In the genomic region with DNA sequence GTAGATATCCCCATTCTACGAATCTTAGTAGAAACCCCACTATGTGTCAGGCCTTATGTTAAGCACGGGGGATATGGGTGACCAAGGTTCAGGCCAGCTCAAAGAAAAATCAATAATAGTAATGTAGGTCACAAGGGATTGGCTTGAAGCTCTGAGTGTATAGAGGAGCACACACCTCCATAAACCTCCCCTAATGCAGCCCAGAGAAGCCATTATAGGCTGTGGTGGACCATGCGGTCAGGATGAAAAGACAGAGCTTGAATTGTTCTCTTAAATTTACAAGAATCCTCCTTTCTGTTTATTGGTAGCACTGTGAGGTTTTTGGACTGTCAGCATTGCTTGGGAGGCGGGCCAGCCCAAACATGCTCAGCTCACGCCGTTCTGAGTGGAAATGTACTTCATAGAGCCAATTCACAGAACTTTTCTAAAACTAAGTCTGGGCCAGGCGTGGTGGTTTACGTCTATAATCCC, we compare ENCODE assay signal across 26 cellular contexts. TPM values are rescaled to one million over a fixed set of nuclear protein-coding genes. Genes with fewer than 3 reads are reported as not detected.
DNase-seq lines count a peak whose midpoint lies in the region; ATAC-seq and TF ChIP-seq lines count a peak whose summit lies in the region.
"Had no signal": no experiment of that assay in that cellular context is flagged by ENCODE, and none has a peak within 500 bp of the region (broad histone marks: within the 10 kb centered on the region; RNA-seq: fewer than 3 reads in every experiment).

No MANE protein-coding gene starts in this region.

- no peaks in the 10 kb centered on the region for H3K9me3 ChIP-seq in BLaER1 treated with 17β-estradiol and CSF1 and Interleukin-3, amounts not matched to agents 10 nM and 100 nM (replicated peaks in 1 of 11)
- no peaks in the 10 kb centered on the region for H3K9me3 ChIP-seq in SK-N-MC (ENCODE audit: low read depth, low read length)
- H3K9me3 ChIP-seq in ovary: no peaks in the 10 kb centered on the region

- TF ChIP-seq POLR2A in ovary (IDR thresholded peaks at IDR 0.05): no peak

- no peak overlapping the region for H3K9ac ChIP-seq in BLaER1 treated with 17β-estradiol and CSF1 and Interleukin-3, amounts not matched to agents 10 nM and 100 nM
- H3K9ac ChIP-seq in SK-N-MC (ENCODE audit: insufficient read length): no peak overlapping the region

- no peak for ATAC-seq in HG02571 (IDR thresholded peaks at IDR 0.05; ENCODE audit: unreplicated experiment)
- ATAC-seq: activated CD8-positive, alpha-beta T cell treated with anti-CD3 and anti-CD28 coated beads for 36 hours had no signal

- TF ChIP-seq EP300 in ovary (IDR thresholded peaks at IDR 0.05): no peak

- no peaks in the 10 kb centered on the region for H4K20me1 ChIP-seq in BLaER1 treated with 17β-estradiol and CSF1 and Interleukin-3, amounts not matched to agents 10 nM and 100 nM

- H3K4me3 ChIP-seq in BLaER1 treated with 17β-estradiol and CSF1 and Interleukin-3, amounts not matched to agents 10 nM and 100 nM: no peak overlapping the region
- H3K4me3 ChIP-seq in SK-N-MC (no peak overlapping the region), ovary (no peak overlapping the region)
- H3K4me3 ChIP-seq: PC-9 had no signal

- intact Hi-C loops in ovary (cut with DNase I): no loop called here

- no peak overlapping the region for H3K27ac ChIP-seq in BLaER1 treated with 17β-estradiol and CSF1 and Interleukin-3, amounts not matched to agents 10 nM and 100 nM
- H3K27ac ChIP-seq in SK-N-MC (peak overlapping the region; percentile 77; the same call in 1 of the 2 replicates), epithelial cell of prostate (peak overlapping the region; percentile 53), ovary (no peak overlapping the region)
- H3K27ac ChIP-seq: PC-9 had no signal

- H3K36me3 ChIP-seq in BLaER1 treated with 17β-estradiol and CSF1 and Interleukin-3, amounts not matched to agents 10 nM and 100 nM: no peaks in the 10 kb centered on the region
- H3K36me3 ChIP-seq in SK-N-MC (ENCODE audit: insufficient read depth, low read length): no peaks in the 10 kb centered on the region
- H3K36me3 ChIP-seq in ovary: no peaks in the 10 kb centered on the region

- DNase-seq in SK-N-MC (ENCODE audit: low read depth, low spot score): no peak
- no peak for DNase-seq in epithelial cell of prostate (ENCODE audit: low read depth, low spot score)
- DNase-seq in ovary: peak in 3 of 5 donors; percentile 19 to 73 (median 48)
- no peak for DNase-seq in SKM-1 (lab: John Stamatoyannopoulos, UW; ENCODE audit: unreplicated experiment)
- DNase-seq in NCI-H128 (lab: John Stamatoyannopoulos, UW; ENCODE audit: unreplicated experiment): no peak
- no peak for DNase-seq in cerebellar cortex (ENCODE audit: low spot score)
- DNase-seq: ACHN; activated CD4-positive, alpha-beta T cell treated with anti-CD3 and anti-CD28 coated beads for 1 hour; activated CD8-positive, alpha-beta T cell treated with anti-CD3 and anti-CD28 coated beads for 36 hours; activated naive CD8-positive, alpha-beta T cell treated with anti-CD3 and anti-CD28 coated beads for 36 hours; cerebellar nuclear complex; HCEC 1CT; hypothalamus; IMR-90; NCI-H1417; NK-92 treated with Interleukin-12 subunit alpha and Interleukin-12 subunit beta, amount 100 ng/mL, for 24 hours; PC-9; SIG-M5 had no signal

- peaks cover 0 to 22% (median 13%) of the 10 kb centered on the region in 10 experiments; a peak in 18 of 20 replicates for H3K4me1 ChIP-seq in BLaER1 treated with 17β-estradiol and CSF1 and Interleukin-3, amounts not matched to agents 10 nM and 100 nM
- no peaks in the 10 kb centered on the region for H3K4me1 ChIP-seq in ovary (ENCODE audit: insufficient read depth)

- TF ChIP-seq CTCF in ovary (IDR thresholded peaks at IDR 0.05): no peak

- peak overlapping the region in 7 of 11 experiments; percentile 18 to 53 (median 33); a peak in 10 of 22 replicates for H3K4me2 ChIP-seq in BLaER1 treated with 17β-estradiol and CSF1 and Interleukin-3, amounts not matched to agents 10 nM and 100 nM
- H3K4me2 ChIP-seq: PC-9 had no signal

- no peaks in the 10 kb centered on the region for H3K27me3 ChIP-seq in BLaER1 treated with 17β-estradiol and CSF1 and Interleukin-3, amounts not matched to agents 10 nM and 100 nM
- no peaks in the 10 kb centered on the region for H3K27me3 ChIP-seq in ovary

- 40 to 46% (median 46%) methylated on average over 8 of the region's 8 CpGs for WGBS in ovary, 3 donors

RNA-seq across cellular contexts. Expression of a gene that starts 9.1 kb away (rescaled TPM):
- under 1 TPM; 0.05 to 0.46 (median 0.13) TPM for total RNA-seq in ovary
- under 1 TPM; 0.25 to 0.68 TPM for polyA plus RNA-seq in ovary
- total RNA-seq: activated CD8-positive, alpha-beta T cell treated with anti-CD3 and anti-CD28 coated beads for 36 hours; activated naive CD8-positive, alpha-beta T cell treated with anti-CD3 and anti-CD28 coated beads for 36 hours; frontal cortex; IMR-90; mucosa of gallbladder; skeletal muscle tissue; T-helper 1 cell treated with Interleukin-12 subunit alpha and Interleukin-12 subunit beta and Interleukin-4 antibody, amounts not matched to agents 30 ng/mL and 1 ng/mL, for 36 hours had no signal
- polyA plus RNA-seq: BJ, IMR-90, neural cell had no signal

RNA-seq across cellular contexts. Expression of a gene that starts 25.1 kb away (rescaled TPM):
- 10 to 100 TPM; 11.0 to 19.0 (median 16.9) TPM for total RNA-seq in ovary
- polyA plus RNA-seq in ovary: 10 to 100 TPM in 1 of 2 donors, 1 to 10 TPM in 1; 4.4 to 13.3 TPM

Comparison
In these comparisons a context has a peak if more than half of its experiments do, and no peak if none do; other contexts are left out.
1. H3K27ac ChIP-seq: peak in SK-N-MC (single experiment) and epithelial cell of prostate (single experiment); none in BLaER1 treated with 17β-estradiol and CSF1 and Interleukin-3, amounts not matched to agents 10 nM and 100 nM (0 of 11) and ovary (0 of 2).
2. DNase-seq: peak in ovary (3 of 5); none in SK-N-MC (single experiment), epithelial cell of prostate (single experiment), SKM-1 (single experiment), NCI-H128 (single experiment) and cerebellar cortex (single experiment).